ENCODE assay signal across 43 cellular contexts in genomic region chr19:55720214-55720746, GRCh38. TPM values are rescaled to one million over a fixed set of nuclear protein-coding genes. Genes with fewer than 3 reads are reported as not detected.
"Had no signal": no experiment of that assay in that cellular context is flagged by ENCODE, and none has a peak within 500 bp of the region (broad histone marks: within the 10 kb centered on the region; RNA-seq: fewer than 3 reads in every experiment).

No MANE protein-coding gene starts in this region.

- H3K36me3 Mint-ChIP-seq: activated naive CD4-positive, alpha-beta T cell treated with anti-CD3 and anti-CD28 coated beads, Interleukin-2, amount 10 ng/mL, durations not matched to agents 7 days and 5 days; activated naive CD8-positive, alpha-beta T cell treated with anti-CD3 and anti-CD28 coated beads for 36 hours; activated naive CD8-positive, alpha-beta T cell treated with anti-CD3 and anti-CD28 coated beads, Interleukin-2, amount 10 ng/mL, durations not matched to agents 7 days and 5 days; brain had no signal

- ATAC-seq: activated naive CD4-positive, alpha-beta T cell treated with anti-CD3 and anti-CD28 coated beads, Interleukin-2, amount 50 U/mL, for 72 hours; activated naive CD8-positive, alpha-beta T cell treated with anti-CD3 and anti-CD28 coated beads, Interleukin-2, amount 50 U/mL, for 24 hours; activated T-cell treated with anti-CD3 and anti-CD28 coated beads, Interleukin-2, amount 50 U/mL, for 4 hours; activated T-cell treated with anti-CD3 and anti-CD28 coated beads, Interleukin-2, amount 50 U/mL, for 72 hours; activated T-helper 17 cell treated with anti-CD3 and anti-CD28 coated beads, Interleukin-2, amount 50 U/mL, for 72 hours; body of pancreas had no signal

- FAIRE-seq: astrocyte, bronchial epithelial cell had no signal

- H3K4me1 ChIP-seq: adrenal gland, ascending aorta, breast epithelium had no signal

- H3K27me3 ChIP-seq: ascending aorta, body of pancreas, brain microvascular endothelial cell, cardiac muscle cell had no signal

- DNase-seq: activated effector memory CD4-positive, alpha-beta T cell treated with anti-CD3 and anti-CD28 coated beads, Interleukin-2, amount 50 U/mL, for 16 hours; activated effector memory CD4-positive, alpha-beta T cell treated with Interleukin-2 at 50 U/mL for 16 hours; activated gamma-delta T cell; activated gamma-delta T cell treated with Interleukin-2 at 50 U/mL for 16 hours; activated naive CD4-positive, alpha-beta T cell; activated naive CD4-positive, alpha-beta T cell treated with anti-CD3 and anti-CD28 coated beads for 36 hours; activated naive CD4-positive, alpha-beta T cell treated with anti-CD3 and anti-CD28 coated beads, Interleukin-2, amount 10 ng/mL, durations not matched to agents 7 days and 5 days; activated naive CD4-positive, alpha-beta T cell treated with anti-CD3 and anti-CD28 coated beads, Interleukin-2, amount 50 U/mL, for 16 hours; activated naive CD4-positive, alpha-beta T cell treated with Interleukin-2 at 50 U/mL for 16 hours; activated naive CD8-positive, alpha-beta T cell treated with anti-CD3 and anti-CD28 coated beads for 36 hours; activated naive CD8-positive, alpha-beta T cell treated with anti-CD3 and anti-CD28 coated beads, Interleukin-2, amount 10 ng/mL, durations not matched to agents 7 days and 5 days; activated naive CD8-positive, alpha-beta T cell treated with anti-CD3 and anti-CD28 coated beads, Interleukin-2, amount 50 U/mL, for 24 hours; activated T-cell treated with anti-CD3 and anti-CD28 coated beads, Interleukin-2, amount 50 U/mL, for 1 hour; activated T-cell treated with anti-CD3 and anti-CD28 coated beads, Interleukin-2, amount 50 U/mL, for 4 hours; activated T-cell treated with anti-CD3 and anti-CD28 coated beads, Interleukin-2, amount 50 U/mL, for 48 hours; activated T-cell treated with anti-CD3 and anti-CD28 coated beads, Interleukin-2, amount 50 U/mL, for 72 hours; adrenal gland; amniotic stem cell; amygdala; anterior cingulate cortex; aorta; body of pancreas; brain microvascular endothelial cell; caudate nucleus; central memory CD4-positive, alpha-beta T cell; cerebellar nuclear complex had no signal

- H3K27ac ChIP-seq: adrenal gland, ascending aorta, body of pancreas, brain microvascular endothelial cell, breast epithelium, cardiac muscle cell had no signal

- H3K4me1 Mint-ChIP-seq: activated naive CD4-positive, alpha-beta T cell treated with anti-CD3 and anti-CD28 coated beads, Interleukin-2, amount 10 ng/mL, durations not matched to agents 7 days and 5 days; activated naive CD4-positive, alpha-beta T cell treated with anti-CD3 and anti-CD28 coated beads, Interleukin-2, amount 50 U/mL, for 24 hours; activated naive CD8-positive, alpha-beta T cell treated with anti-CD3 and anti-CD28 coated beads for 36 hours; activated naive CD8-positive, alpha-beta T cell treated with anti-CD3 and anti-CD28 coated beads, Interleukin-2, amount 10 ng/mL, durations not matched to agents 7 days and 5 days; activated naive CD8-positive, alpha-beta T cell treated with anti-CD3 and anti-CD28 coated beads, Interleukin-2, amount 50 U/mL, for 24 hours; activated T-helper 17 cell treated with anti-CD3 and anti-CD28 coated beads, Interleukin-2, amount 50 U/mL, for 72 hours; brain; central memory CD8-positive, alpha-beta T cell had no signal

- H3K36me3 ChIP-seq: adrenal gland, ascending aorta, brain microvascular endothelial cell, breast epithelium, cardiac muscle cell had no signal

- H3K4me3 ChIP-seq: adrenal gland, ascending aorta, body of pancreas, breast epithelium, cardiac muscle cell had no signal

- H3K9me3 ChIP-seq: adrenal gland, ascending aorta, body of pancreas had no signal

- H3K27ac Mint-ChIP-seq: activated naive CD4-positive, alpha-beta T cell treated with anti-CD3 and anti-CD28 coated beads for 36 hours; activated naive CD4-positive, alpha-beta T cell treated with anti-CD3 and anti-CD28 coated beads, Interleukin-2, amount 10 ng/mL, durations not matched to agents 7 days and 5 days; activated naive CD4-positive, alpha-beta T cell treated with anti-CD3 and anti-CD28 coated beads, Interleukin-2, amount 50 U/mL, for 24 hours; activated naive CD4-positive, alpha-beta T cell treated with anti-CD3 and anti-CD28 coated beads, Interleukin-2, amount 50 U/mL, for 72 hours; activated naive CD8-positive, alpha-beta T cell; activated naive CD8-positive, alpha-beta T cell treated with anti-CD3 and anti-CD28 coated beads for 36 hours; activated naive CD8-positive, alpha-beta T cell treated with anti-CD3 and anti-CD28 coated beads, Interleukin-2, amount 10 ng/mL, durations not matched to agents 7 days and 5 days; activated naive CD8-positive, alpha-beta T cell treated with anti-CD3 and anti-CD28 coated beads, Interleukin-2, amount 50 U/mL, for 24 hours; activated T-cell treated with anti-CD3 and anti-CD28 coated beads, Interleukin-2, amount 50 U/mL, for 72 hours; activated T-helper 1 cell treated with anti-CD3 and anti-CD28 coated beads, Interleukin-12 subunit alpha, Interleukin-12 subunit beta, Interleukin-2, Interleukin-4 antibody, amounts not matched to agents 30 ng/mL and 10 ng/mL and 1 ng/mL, durations not matched to agents 14 hours and 24 hours and 36 hours; activated T-helper 17 cell treated with anti-CD3 and anti-CD28 coated beads, Interleukin-2, amount 50 U/mL, for 72 hours; activated T-helper 2 cell treated with anti-CD3 and anti-CD28 coated beads, Interferon-gamma antibody, Interleukin-2, Interleukin-4, amounts not matched to agents 10 μg/mL and 5 μg/mL and 100 μg/mL, durations not matched to agents 14 hours and 24 hours and 36 hours; brain had no signal

- H3K4me3 Mint-ChIP-seq: activated naive CD4-positive, alpha-beta T cell treated with anti-CD3 and anti-CD28 coated beads for 36 hours; activated naive CD4-positive, alpha-beta T cell treated with anti-CD3 and anti-CD28 coated beads, Interleukin-2, amount 10 ng/mL, durations not matched to agents 7 days and 5 days; activated naive CD4-positive, alpha-beta T cell treated with anti-CD3 and anti-CD28 coated beads, Interleukin-2, amount 50 U/mL, for 24 hours; activated naive CD8-positive, alpha-beta T cell; activated naive CD8-positive, alpha-beta T cell treated with anti-CD3 and anti-CD28 coated beads for 36 hours; activated naive CD8-positive, alpha-beta T cell treated with anti-CD3 and anti-CD28 coated beads, Interleukin-2, amount 10 ng/mL, durations not matched to agents 7 days and 5 days; activated naive CD8-positive, alpha-beta T cell treated with anti-CD3 and anti-CD28 coated beads, Interleukin-2, amount 50 U/mL, for 24 hours; activated T-cell treated with anti-CD3 and anti-CD28 coated beads, Interleukin-2, amount 50 U/mL, for 4 hours; activated T-cell treated with anti-CD3 and anti-CD28 coated beads, Interleukin-2, amount 50 U/mL, for 72 hours; activated T-helper 1 cell treated with anti-CD3 and anti-CD28 coated beads, Interleukin-12 subunit alpha, Interleukin-12 subunit beta, Interleukin-2, Interleukin-4 antibody, amounts not matched to agents 30 ng/mL and 10 ng/mL and 1 ng/mL, durations not matched to agents 14 hours and 24 hours and 36 hours; activated T-helper 17 cell treated with anti-CD3 and anti-CD28 coated beads, Interleukin-2, amount 50 U/mL, for 72 hours; brain; central memory CD8-positive, alpha-beta T cell had no signal

RNA-seq across cellular contexts. Expression of gene NLRP9, which starts 17.9 kb away (rescaled TPM):
- total RNA-seq: activated naive CD4-positive, alpha-beta T cell treated with anti-CD3 and anti-CD28 coated beads for 36 hours; activated naive CD8-positive, alpha-beta T cell treated with anti-CD3 and anti-CD28 coated beads for 36 hours; activated naive CD8-positive, alpha-beta T cell treated with anti-CD3 and anti-CD28 coated beads, Interleukin-2, amount 10 ng/mL, durations not matched to agents 7 days and 5 days; activated T-cell treated with anti-CD3 and anti-CD28 coated beads, Interleukin-2, amount 50 U/mL, for 4 hours; activated T-cell treated with anti-CD3 and anti-CD28 coated beads, Interleukin-2, amount 50 U/mL, for 72 hours; activated T-helper 1 cell treated with anti-CD3 and anti-CD28 coated beads, Interleukin-12 subunit alpha, Interleukin-12 subunit beta, Interleukin-2, Interleukin-4 antibody, amounts not matched to agents 30 ng/mL and 10 ng/mL and 1 ng/mL, durations not matched to agents 14 hours and 24 hours and 36 hours; activated T-helper 17 cell treated with anti-CD3 and anti-CD28 coated beads, Interleukin-2, amount 50 U/mL, for 72 hours; activated T-helper 2 cell treated with anti-CD3 and anti-CD28 coated beads, Interferon-gamma antibody, Interleukin-2, Interleukin-4, amounts not matched to agents 10 μg/mL and 5 μg/mL and 100 μg/mL, durations not matched to agents 14 hours and 24 hours and 36 hours; adrenal gland; aorta; ascending aorta; astrocyte; body of pancreas; breast epithelium; bronchial epithelial cell; cardiac muscle cell; cardiac septum; cerebellum; chondrocyte had no signal
- polyA plus RNA-seq: adipose tissue, adrenal gland, aorta, cardiac muscle cell had no signal

RNA-seq across cellular contexts. Expression of gene RFPL4A, which starts 38.6 kb away (rescaled TPM):
- total RNA-seq: activated naive CD4-positive, alpha-beta T cell treated with anti-CD3 and anti-CD28 coated beads for 36 hours; activated naive CD4-positive, alpha-beta T cell treated with anti-CD3 and anti-CD28 coated beads, Interleukin-2, amount 50 U/mL, for 72 hours; activated naive CD8-positive, alpha-beta T cell treated with anti-CD3 and anti-CD28 coated beads for 36 hours; activated naive CD8-positive, alpha-beta T cell treated with anti-CD3 and anti-CD28 coated beads, Interleukin-2, amount 10 ng/mL, durations not matched to agents 7 days and 5 days; activated T-cell treated with anti-CD3 and anti-CD28 coated beads, Interleukin-2, amount 50 U/mL, for 4 hours; activated T-cell treated with anti-CD3 and anti-CD28 coated beads, Interleukin-2, amount 50 U/mL, for 72 hours; activated T-helper 1 cell treated with anti-CD3 and anti-CD28 coated beads, Interleukin-12 subunit alpha, Interleukin-12 subunit beta, Interleukin-2, Interleukin-4 antibody, amounts not matched to agents 30 ng/mL and 10 ng/mL and 1 ng/mL, durations not matched to agents 14 hours and 24 hours and 36 hours; activated T-helper 17 cell treated with anti-CD3 and anti-CD28 coated beads, Interleukin-2, amount 50 U/mL, for 72 hours; activated T-helper 2 cell treated with anti-CD3 and anti-CD28 coated beads, Interferon-gamma antibody, Interleukin-2, Interleukin-4, amounts not matched to agents 10 μg/mL and 5 μg/mL and 100 μg/mL, durations not matched to agents 14 hours and 24 hours and 36 hours; aorta; ascending aorta; body of pancreas; breast epithelium; bronchial epithelial cell; cardiac muscle cell; cerebellum; chondrocyte had no signal
- polyA plus RNA-seq: adipose tissue, adrenal gland, aorta, cardiac muscle cell had no signal

RNA-seq across cellular contexts. Expression of gene RFPL4AL1, which starts 48.6 kb away (rescaled TPM):
- total RNA-seq: activated naive CD4-positive, alpha-beta T cell treated with anti-CD3 and anti-CD28 coated beads for 36 hours; activated naive CD4-positive, alpha-beta T cell treated with anti-CD3 and anti-CD28 coated beads, Interleukin-2, amount 50 U/mL, for 72 hours; activated naive CD8-positive, alpha-beta T cell treated with anti-CD3 and anti-CD28 coated beads for 36 hours; activated naive CD8-positive, alpha-beta T cell treated with anti-CD3 and anti-CD28 coated beads, Interleukin-2, amount 10 ng/mL, durations not matched to agents 7 days and 5 days; activated T-cell treated with anti-CD3 and anti-CD28 coated beads, Interleukin-2, amount 50 U/mL, for 4 hours; activated T-cell treated with anti-CD3 and anti-CD28 coated beads, Interleukin-2, amount 50 U/mL, for 72 hours; activated T-helper 1 cell treated with anti-CD3 and anti-CD28 coated beads, Interleukin-12 subunit alpha, Interleukin-12 subunit beta, Interleukin-2, Interleukin-4 antibody, amounts not matched to agents 30 ng/mL and 10 ng/mL and 1 ng/mL, durations not matched to agents 14 hours and 24 hours and 36 hours; activated T-helper 17 cell treated with anti-CD3 and anti-CD28 coated beads, Interleukin-2, amount 50 U/mL, for 72 hours; activated T-helper 2 cell treated with anti-CD3 and anti-CD28 coated beads, Interferon-gamma antibody, Interleukin-2, Interleukin-4, amounts not matched to agents 10 μg/mL and 5 μg/mL and 100 μg/mL, durations not matched to agents 14 hours and 24 hours and 36 hours; adrenal gland; aorta; ascending aorta; astrocyte; breast epithelium; bronchial epithelial cell; cardiac muscle cell; cerebellum; chondrocyte had no signal
- polyA plus RNA-seq: adipose tissue, adrenal gland, aorta, cardiac muscle cell had no signal
